Comparison of ENCODE assay signal across 16 cellular contexts in genomic region chr12:21651821-21652220, GRCh38. TPM values are rescaled to one million over a fixed set of nuclear protein-coding genes. Genes with fewer than 3 reads are reported as not detected.
DNase-seq lines count a peak whose midpoint lies in the region; ATAC-seq lines count a peak whose summit lies in the region.
"Had no signal": no experiment of that assay in that cellular context is flagged by ENCODE, and none has a peak within 500 bp of the region (broad histone marks: within the 10 kb centered on the region; RNA-seq: fewer than 3 reads in every experiment).

No MANE protein-coding gene starts in this region.

- ATAC-seq in stimulated activated naive CD8-positive, alpha-beta T cell treated with anti-CD3 and anti-CD28 coated beads, Interleukin-15, Interleukin-2, amounts not matched to agents 100 U/mL and 50 U/mL, for 24 hours: no peak
- no peak for ATAC-seq in activated T-helper 17 cell treated with anti-CD3 and anti-CD28 coated beads, Interleukin-2, amount 50 U/mL, for 72 hours (replicated peaks)
- no peak for ATAC-seq in HG02610 (IDR thresholded peaks at IDR 0.05; ENCODE audit: unreplicated experiment)
- ATAC-seq: K562 had no signal

- H3K4me1 Mint-ChIP-seq in activated T-cell treated with anti-CD3 and anti-CD28 coated beads, Interleukin-2, amount 50 U/mL, for 24 hours (ENCODE audit: low read depth): peaks cover 84% of the 10 kb centered on the region
- H3K4me1 Mint-ChIP-seq in stimulated activated naive CD8-positive, alpha-beta T cell treated with anti-CD3 and anti-CD28 coated beads, Interleukin-15, Interleukin-2, amounts not matched to agents 100 ng/mL and 50 ng/mL, for 24 hours (ENCODE audit: low read depth): peaks cover 93% of the 10 kb centered on the region
- peaks cover 58% of the 10 kb centered on the region for H3K4me1 Mint-ChIP-seq in activated T-helper 17 cell treated with anti-CD3 and anti-CD28 coated beads, Interleukin-2, amount 50 U/mL, for 72 hours

- DNase-seq in activated T-cell treated with anti-CD3 and anti-CD28 coated beads, Interleukin-2, amount 50 U/mL, for 24 hours: no peak
- DNase-seq in activated T-cell treated with anti-CD3 and anti-CD28 coated beads for 4 hours (no peak), A172 (ENCODE audit: low spot score) (no peak), NCI-H2107 (lab: John Stamatoyannopoulos, UW) (no peak)
- no peak for DNase-seq in stimulated activated naive CD8-positive, alpha-beta T cell treated with anti-CD3 and anti-CD28 coated beads, Interleukin-15, Interleukin-2, amounts not matched to agents 100 U/mL and 50 U/mL, for 24 hours
- DNase-seq: 8988T, COR-L47, NCI-H1436 treated with DMSO at 0.1 percent for 48 hours, NCI-H2029 treated with DMSO at 0.1 percent for 48 hours, NCI-H2227 treated with DMSO at 0.1 percent for 48 hours, NCI-H524 had no signal

- peaks cover 100% of the 10 kb centered on the region for H3K36me3 Mint-ChIP-seq in activated T-cell treated with anti-CD3 and anti-CD28 coated beads, Interleukin-2, amount 50 U/mL, for 24 hours (ENCODE audit: low read depth)
- H3K36me3 Mint-ChIP-seq in stimulated activated naive CD8-positive, alpha-beta T cell treated with anti-CD3 and anti-CD28 coated beads, Interleukin-15, Interleukin-2, amounts not matched to agents 100 ng/mL and 50 ng/mL, for 24 hours (ENCODE audit: low read depth): peaks cover 98% of the 10 kb centered on the region
- H3K36me3 Mint-ChIP-seq in activated T-helper 17 cell treated with anti-CD3 and anti-CD28 coated beads, Interleukin-2, amount 50 U/mL, for 72 hours (ENCODE audit: low read depth): peaks cover 100% of the 10 kb centered on the region

- H3K9me3 Mint-ChIP-seq in activated T-cell treated with anti-CD3 and anti-CD28 coated beads, Interleukin-2, amount 50 U/mL, for 24 hours: no peaks in the 10 kb centered on the region
- no peaks in the 10 kb centered on the region for H3K9me3 Mint-ChIP-seq in stimulated activated naive CD8-positive, alpha-beta T cell treated with anti-CD3 and anti-CD28 coated beads, Interleukin-15, Interleukin-2, amounts not matched to agents 100 ng/mL and 50 ng/mL, for 24 hours
- no peaks in the 10 kb centered on the region for H3K9me3 Mint-ChIP-seq in activated T-helper 17 cell treated with anti-CD3 and anti-CD28 coated beads, Interleukin-2, amount 50 U/mL, for 72 hours

- H3K27me3 Mint-ChIP-seq in activated T-cell treated with anti-CD3 and anti-CD28 coated beads, Interleukin-2, amount 50 U/mL, for 24 hours: no peaks in the 10 kb centered on the region
- H3K27me3 Mint-ChIP-seq in stimulated activated naive CD8-positive, alpha-beta T cell treated with anti-CD3 and anti-CD28 coated beads, Interleukin-15, Interleukin-2, amounts not matched to agents 100 ng/mL and 50 ng/mL, for 24 hours: no peaks in the 10 kb centered on the region
- no peaks in the 10 kb centered on the region for H3K27me3 Mint-ChIP-seq in activated T-helper 17 cell treated with anti-CD3 and anti-CD28 coated beads, Interleukin-2, amount 50 U/mL, for 72 hours

- H3K27ac Mint-ChIP-seq in activated T-cell treated with anti-CD3 and anti-CD28 coated beads, Interleukin-2, amount 50 U/mL, for 24 hours: peak overlapping the region; percentile 79
- H3K27ac Mint-ChIP-seq in stimulated activated naive CD8-positive, alpha-beta T cell treated with anti-CD3 and anti-CD28 coated beads, Interleukin-15, Interleukin-2, amounts not matched to agents 100 ng/mL and 50 ng/mL, for 24 hours: no peak overlapping the region
- peak overlapping the region; percentile 42 for H3K27ac Mint-ChIP-seq in activated T-helper 17 cell treated with anti-CD3 and anti-CD28 coated beads, Interleukin-2, amount 50 U/mL, for 72 hours

- no peak overlapping the region for H3K4me3 Mint-ChIP-seq in activated T-cell treated with anti-CD3 and anti-CD28 coated beads, Interleukin-2, amount 50 U/mL, for 24 hours
- H3K4me3 Mint-ChIP-seq in stimulated activated naive CD8-positive, alpha-beta T cell treated with anti-CD3 and anti-CD28 coated beads, Interleukin-15, Interleukin-2, amounts not matched to agents 100 ng/mL and 50 ng/mL, for 24 hours: peak overlapping the region; percentile 35
- H3K4me3 Mint-ChIP-seq in activated T-helper 17 cell treated with anti-CD3 and anti-CD28 coated beads, Interleukin-2, amount 50 U/mL, for 72 hours: peak overlapping the region; percentile 38

RNA-seq across cellular contexts. Expression of gene LDHB, which starts 5.8 kb away (rescaled TPM):
- 1,000 to 10,000 TPM; 1,054 to 1,593 TPM for total RNA-seq in activated T-helper 17 cell treated with anti-CD3 and anti-CD28 coated beads, Interleukin-2, amount 50 U/mL, for 72 hours
- 1,131 and 1,257 TPM in 2 replicates for total RNA-seq in A172 (2014; rRNA removed; shearing (Covaris generic))

RNA-seq across cellular contexts. Expression of gene GYS2, which starts 47.2 kb away (rescaled TPM):
- not detected for total RNA-seq in activated T-helper 17 cell treated with anti-CD3 and anti-CD28 coated beads, Interleukin-2, amount 50 U/mL, for 72 hours
- not detected in 2 replicates for total RNA-seq in A172 (2014; rRNA removed; shearing (Covaris generic))
- total RNA-seq: H1, K562 had no signal
